32 cellular contexts compared by ENCODE assay signal in genomic region chr12:101590383-101590782, GRCh38. TPM values are rescaled to one million over a fixed set of nuclear protein-coding genes. Genes with fewer than 3 reads are reported as not detected.
"Had no signal": no experiment of that assay in that cellular context is flagged by ENCODE, and none has a peak within 500 bp of the region (broad histone marks: within the 10 kb centered on the region; RNA-seq: fewer than 3 reads in every experiment).

No MANE protein-coding gene starts in this region.

- H3K27ac Mint-ChIP-seq: natural killer cell treated with Interleukin-12 subunit alpha and Interleukin-12 subunit beta and Interleukin-15 and Interleukin-18, amount 100 ng/mL, for 72 hours; nephron progenitor cell; progenitor cell of endocrine pancreas; stimulated activated effector memory CD8-positive, alpha-beta T cell treated with anti-CD3 and anti-CD28 coated beads, Interleukin-12 subunit alpha, Interleukin-12 subunit beta, amount 100 ng/mL, for 72 hours; stimulated activated naive B cell treated with anti-CD40 and anti-IgM and Interleukin-4, amounts not matched to agents 10 μg/mL and 1 μg/mL and 100 μg/mL, for 72 hours; stimulated activated naive CD8-positive, alpha-beta T cell treated with anti-CD3 and anti-CD28 coated beads, Interleukin-15, Interleukin-2, amounts not matched to agents 100 ng/mL and 50 ng/mL, for 24 hours had no signal

- H3K27ac ChIP-seq: neutrophil, parathyroid adenoma, psoas muscle, right lobe of liver, sigmoid colon, thoracic aorta, thyroid gland, tibial nerve, upper lobe of left lung, vagina had no signal

- H3K79me2 ChIP-seq: parathyroid adenoma had no signal

- H3K27me3 Mint-ChIP-seq: progenitor cell of endocrine pancreas had no signal

- H3K36me3 ChIP-seq: neutrophil, right lobe of liver, sigmoid colon, stomach, thoracic aorta, thyroid gland, tibial nerve, upper lobe of left lung, vagina had no signal

- H3K9me3 ChIP-seq: neutrophil, psoas muscle, right lobe of liver, sigmoid colon, stomach, thoracic aorta, thyroid gland, tibial nerve, upper lobe of left lung, vagina had no signal

- H3K36me3 Mint-ChIP-seq: natural killer cell treated with Interleukin-12 subunit alpha and Interleukin-12 subunit beta and Interleukin-15 and Interleukin-18, amount 100 ng/mL, for 72 hours; stimulated activated effector memory CD8-positive, alpha-beta T cell treated with anti-CD3 and anti-CD28 coated beads, Interleukin-12 subunit alpha, Interleukin-12 subunit beta, amount 100 ng/mL, for 72 hours; stimulated activated naive B cell treated with anti-CD40 and anti-IgM and Interleukin-4, amounts not matched to agents 10 μg/mL and 1 μg/mL and 100 μg/mL, for 72 hours had no signal

- H3K4me3 Mint-ChIP-seq: natural killer cell treated with Interleukin-12 subunit alpha and Interleukin-12 subunit beta and Interleukin-15 and Interleukin-18, amount 100 ng/mL, for 72 hours; nephron progenitor cell; neural crest cell; stimulated activated effector memory CD8-positive, alpha-beta T cell treated with anti-CD3 and anti-CD28 coated beads, Interleukin-12 subunit alpha, Interleukin-12 subunit beta, amount 100 ng/mL, for 72 hours; stimulated activated naive B cell treated with anti-CD40 and anti-IgM and Interleukin-4, amounts not matched to agents 10 μg/mL and 1 μg/mL and 100 μg/mL, for 72 hours; stimulated activated naive CD8-positive, alpha-beta T cell treated with anti-CD3 and anti-CD28 coated beads, Interleukin-15, Interleukin-2, amounts not matched to agents 100 ng/mL and 50 ng/mL, for 24 hours had no signal

- H3K4me3 ChIP-seq: psoas muscle, right lobe of liver, sigmoid colon, stomach, thoracic aorta, thyroid gland, tibial nerve, upper lobe of left lung, vagina had no signal

- H2AFZ ChIP-seq: parathyroid adenoma had no signal

- H3K4me1 ChIP-seq: parathyroid adenoma, right lobe of liver, sigmoid colon, thyroid gland, upper lobe of left lung, vagina had no signal

- H3K4me1 Mint-ChIP-seq: stimulated activated effector memory CD8-positive, alpha-beta T cell treated with anti-CD3 and anti-CD28 coated beads, Interleukin-12 subunit alpha, Interleukin-12 subunit beta, amount 100 ng/mL, for 72 hours; stimulated activated naive B cell treated with anti-CD40 and anti-IgM and Interleukin-4, amounts not matched to agents 10 μg/mL and 1 μg/mL and 100 μg/mL, for 72 hours had no signal

- FAIRE-seq: urothelium cell line had no signal

- DNase-seq: nephron progenitor cell; nucleus accumbens; posterior cingulate gyrus; psoas muscle; right cardiac atrium; right lobe of liver; sigmoid colon; small intestine; stimulated activated CD4-positive, alpha-beta T cell treated with anti-CD3 and anti-CD28 coated beads, Interleukin-15, amount 100 ng/mL, for 24 hours; stimulated activated CD4-positive, alpha-beta T cell treated with anti-CD3 and anti-CD28 coated beads, Interleukin-2, amount 100 ng/mL, for 24 hours; stimulated activated CD4-positive, alpha-beta T cell treated with anti-CD3 and anti-CD28 coated beads, Interleukin-2, amount 100 ng/mL, for 48 hours; stimulated activated CD4-positive, alpha-beta T cell treated with anti-CD3 and anti-CD28 coated beads, Interleukin-4, amount 100 ng/mL, for 24 hours; stimulated activated naive B cell treated with anti-CD40 and anti-IgM and Interleukin-4, amounts not matched to agents 10 μg/mL and 1 μg/mL and 100 μg/mL, for 72 hours; stimulated activated naive CD4-positive, alpha-beta T cell treated with Interleukin-2 at 50 U/mL for 16 hours; stomach; thyroid gland; trophoblast cell; upper lobe of left lung had no signal

- H3K9me3 Mint-ChIP-seq: natural killer cell treated with Interleukin-12 subunit alpha and Interleukin-12 subunit beta and Interleukin-15 and Interleukin-18, amount 100 ng/mL, for 72 hours; nephron progenitor cell; neural crest cell; stimulated activated effector memory CD8-positive, alpha-beta T cell treated with anti-CD3 and anti-CD28 coated beads, Interleukin-12 subunit alpha, Interleukin-12 subunit beta, amount 100 ng/mL, for 72 hours; stimulated activated naive CD8-positive, alpha-beta T cell treated with anti-CD3 and anti-CD28 coated beads, Interleukin-15, Interleukin-2, amounts not matched to agents 100 ng/mL and 50 ng/mL, for 24 hours had no signal

- H3K27me3 ChIP-seq: right lobe of liver, sigmoid colon, stomach, thyroid gland, tibial nerve, upper lobe of left lung, vagina had no signal

- H3K9ac ChIP-seq: parathyroid adenoma had no signal

RNA-seq across cellular contexts. Expression of gene MYBPC1, which starts 4.4 kb away (rescaled TPM):
- total RNA-seq: natural killer cell treated with Interleukin-12 subunit alpha and Interleukin-12 subunit beta and Interleukin-15 and Interleukin-18, amount 100 ng/mL, for 72 hours; neural crest cell; omental fat pad; osteocyte; progenitor cell of endocrine pancreas; renal cortical epithelial cell; vagina had no signal
